In genomic region chr5:85108471-85108870, GRCh38 we compare ENCODE assay signal across 23 cellular contexts.
DNase-seq lines count a peak whose midpoint lies in the region; ATAC-seq and TF ChIP-seq lines count a peak whose summit lies in the region.
"Had no signal": no experiment of that assay in that cellular context is flagged by ENCODE, and none has a peak within 500 bp of the region (broad histone marks: within the 10 kb centered on the region; RNA-seq: fewer than 3 reads in every experiment).

No MANE protein-coding gene starts in this region.

- no peaks in the 10 kb centered on the region for H3F3A ChIP-seq in SK-N-SH (replicated peaks; ENCODE audit: insufficient read depth)

- ATAC-seq in SK-N-SH treated with all-trans-retinoic acid at 6 μM for 48 hours (no peak), HG02970 (IDR thresholded peaks at IDR 0.05; ENCODE audit: low FRiP score, unreplicated experiment) (no peak)
- ATAC-seq: heart left ventricle; K562; naive thymus-derived CD4-positive, alpha-beta T cell had no signal

- H3K27me3 Mint-ChIP-seq in chondrocyte (ENCODE audit: low read depth) (peaks cover 2% of the 10 kb centered on the region), progenitor cell of endocrine pancreas (no peaks in the 10 kb centered on the region)
- H3K27me3 Mint-ChIP-seq: activated naive CD4-positive, alpha-beta T cell treated with anti-CD3 and anti-CD28 coated beads, Interleukin-2, amount 10 ng/mL, durations not matched to agents 7 days and 5 days; naive thymus-derived CD4-positive, alpha-beta T cell had no signal

- H3K27ac Mint-ChIP-seq in chondrocyte (ENCODE audit: unreplicated experiment) = no peak overlapping the region
- no peak overlapping the region for H3K27ac Mint-ChIP-seq in progenitor cell of endocrine pancreas
- H3K27ac Mint-ChIP-seq: activated naive CD4-positive, alpha-beta T cell treated with anti-CD3 and anti-CD28 coated beads, Interleukin-2, amount 10 ng/mL, durations not matched to agents 7 days and 5 days; naive thymus-derived CD4-positive, alpha-beta T cell had no signal

- no peaks in the 10 kb centered on the region for H3K79me2 ChIP-seq in SK-N-SH (ENCODE audit: insufficient read depth)

- H3K36me3 ChIP-seq in SK-N-SH (replicated peaks in 1 of 2; ENCODE audit: control insufficient read depth in 1 of 2, insufficient read depth in 2 of 2, low read length in 1 of 2) = no peaks in the 10 kb centered on the region
- H3K36me3 ChIP-seq in MG63 = no peaks in the 10 kb centered on the region
- H3K36me3 ChIP-seq: BLaER1 treated with 17β-estradiol and CSF1 and Interleukin-3, amounts not matched to agents 10 nM and 100 nM; heart left ventricle had no signal

- no peak for TF ChIP-seq EP300 in SK-N-SH (IDR thresholded peaks at IDR 0.05; ENCODE audit: borderline replicate concordance in 1 of 2, low read depth in 1 of 2, low read length in 1 of 2)

- H3K27ac ChIP-seq in SK-N-SH (ENCODE audit: low read depth in 2 of 2, low read length in 1 of 2) = no peak overlapping the region
- H3K27ac ChIP-seq: BLaER1 treated with 17β-estradiol and CSF1 and Interleukin-3, amounts not matched to agents 10 nM and 100 nM; epithelial cell of prostate; heart left ventricle had no signal

- H3K9me3 ChIP-seq in SK-N-SH (no peaks in the 10 kb centered on the region), MG63 (0 out of 2 replicates have a peak, but pooled peaks cover 1% of the 10 kb centered on the region)
- H3K9me3 ChIP-seq: BLaER1 treated with 17β-estradiol and CSF1 and Interleukin-3, amounts not matched to agents 10 nM and 100 nM had no signal

- POLR2A ChIA-PET in SK-N-SH (lab: Yijun Ruan, JAX) = no interaction called here

- H3K4me1 Mint-ChIP-seq in chondrocyte (ENCODE audit: low read depth) (peaks cover 3% of the 10 kb centered on the region), progenitor cell of endocrine pancreas (ENCODE audit: low read depth) (peaks cover 3% of the 10 kb centered on the region)
- H3K4me1 Mint-ChIP-seq: activated naive CD4-positive, alpha-beta T cell treated with anti-CD3 and anti-CD28 coated beads, Interleukin-2, amount 10 ng/mL, durations not matched to agents 7 days and 5 days; naive thymus-derived CD4-positive, alpha-beta T cell had no signal

- H3K36me3 Mint-ChIP-seq in chondrocyte (ENCODE audit: low read depth) (no peaks in the 10 kb centered on the region), progenitor cell of endocrine pancreas (ENCODE audit: insufficient read depth) (no peaks in the 10 kb centered on the region)
- H3K36me3 Mint-ChIP-seq: activated naive CD4-positive, alpha-beta T cell treated with anti-CD3 and anti-CD28 coated beads, Interleukin-2, amount 10 ng/mL, durations not matched to agents 7 days and 5 days; naive thymus-derived CD4-positive, alpha-beta T cell had no signal

- no peaks in the 10 kb centered on the region for H3K9me2 ChIP-seq in SK-N-SH

- H4K20me1 ChIP-seq in SK-N-SH (ENCODE audit: insufficient read depth) = no peaks in the 10 kb centered on the region
- H4K20me1 ChIP-seq: BLaER1 treated with 17β-estradiol and CSF1 and Interleukin-3, amounts not matched to agents 10 nM and 100 nM had no signal

- TF ChIP-seq CTCF in SK-N-SH (IDR thresholded peaks at IDR 0.05) (peak; percentile 49), chondrocyte (IDR thresholded peaks at IDR 0.05) (peak; percentile 57), progenitor cell of endocrine pancreas (IDR thresholded peaks at IDR 0.05; ENCODE audit: unreplicated experiment) (peak; percentile 28)

- no peak overlapping the region for H3K4me3 Mint-ChIP-seq in chondrocyte (ENCODE audit: unreplicated experiment)
- H3K4me3 Mint-ChIP-seq in progenitor cell of endocrine pancreas (ENCODE audit: low read depth) = no peak overlapping the region
- H3K4me3 Mint-ChIP-seq: activated naive CD4-positive, alpha-beta T cell treated with anti-CD3 and anti-CD28 coated beads, Interleukin-2, amount 10 ng/mL, durations not matched to agents 7 days and 5 days; naive thymus-derived CD4-positive, alpha-beta T cell had no signal

- WGBS in SK-N-SH (ENCODE audit: low lambda C conversion rate) = 3% methylated on average over 1 of the region's 1 CpG

- in situ Hi-C loops in G401 (cut with HindIII; ENCODE audit: low sequenced_read_pairs) = no loop called here

- H3K9me3 Mint-ChIP-seq in chondrocyte (ENCODE audit: low read depth) = peaks cover 3% of the 10 kb centered on the region
- no peaks in the 10 kb centered on the region for H3K9me3 Mint-ChIP-seq in progenitor cell of endocrine pancreas (ENCODE audit: low read depth)

- DNase-seq in SK-N-SH (no peak), NAMALWA (ENCODE audit: low spot score) (peak; percentile 9), chondrocyte (ENCODE audit: low spot score) (no peak), progenitor cell of endocrine pancreas (ENCODE audit: low spot score, unreplicated experiment) (no peak), G401 (ENCODE audit: low spot score) (no peak), MG63 (no peak)
- DNase-seq: activated naive CD4-positive, alpha-beta T cell treated with anti-CD3 and anti-CD28 coated beads, Interleukin-2, amount 10 ng/mL, durations not matched to agents 7 days and 5 days; activated T-cell treated with anti-CD3 and anti-CD28 coated beads, Interleukin-2, amount 50 U/mL, for 48 hours; anterior cingulate cortex; caudate nucleus; GOT3; heart left ventricle; naive thymus-derived CD4-positive, alpha-beta T cell; NCI-H1092 treated with DMSO at 0.1 percent for 48 hours; NCI-H2029; Right ventricle myocardium superior; substantia nigra; T-helper 1 cell had no signal

- H3K27me3 ChIP-seq in SK-N-SH (ENCODE audit: insufficient read depth) = no peaks in the 10 kb centered on the region; the same call in 1 of the 2 replicates
- peaks cover 3% of the 10 kb centered on the region; the same call in 1 of the 2 replicates for H3K27me3 ChIP-seq in MG63
- H3K27me3 ChIP-seq: BLaER1 treated with 17β-estradiol and CSF1 and Interleukin-3, amounts not matched to agents 10 nM and 100 nM; heart left ventricle had no signal

- no peak overlapping the region for H3K9ac ChIP-seq in SK-N-SH
- H3K9ac ChIP-seq: BLaER1 treated with 17β-estradiol and CSF1 and Interleukin-3, amounts not matched to agents 10 nM and 100 nM had no signal

- no peak overlapping the region for H3K4me2 ChIP-seq in SK-N-SH
- H3K4me2 ChIP-seq: BLaER1 treated with 17β-estradiol and CSF1 and Interleukin-3, amounts not matched to agents 10 nM and 100 nM had no signal

- no peak overlapping the region for H2AFZ ChIP-seq in SK-N-SH (ENCODE audit: low read depth)

- no peak overlapping the region for H3K4me3 ChIP-seq in SK-N-SH (ENCODE audit: low read depth in 2 of 2, low read length in 1 of 2)
- H3K4me3 ChIP-seq in MG63 = no peak overlapping the region
- H3K4me3 ChIP-seq: BLaER1 treated with 17β-estradiol and CSF1 and Interleukin-3, amounts not matched to agents 10 nM and 100 nM; heart left ventricle; K562 had no signal

- CTCF ChIA-PET in SK-N-SH (lab: Yijun Ruan, JAX) = interaction anchor here (0.6 kb wide), 1 partner anchor 105 kb away, joined by 3 read pairs; no protein-coding TSS in a partner anchor

- no peaks in the 10 kb centered on the region for H3K4me1 ChIP-seq in SK-N-SH (ENCODE audit: control insufficient read depth in 1 of 2, insufficient read depth in 2 of 2, low read depth in 1 of 2, low read length in 1 of 2)
- H3K4me1 ChIP-seq: BLaER1 treated with 17β-estradiol and CSF1 and Interleukin-3, amounts not matched to agents 10 nM and 100 nM; heart left ventricle had no signal

- no peak for TF ChIP-seq RAD21 in SK-N-SH (IDR thresholded peaks at IDR 0.05; ENCODE audit: low read length)

TF ChIP-seq in SK-N-SH, 30 proteins besides CTCF, POLR2A, EP300 and RAD21 (continues in another document):
- TF ChIP-seq JUND (IDR thresholded peaks at IDR 0.05) = no peak
- TF ChIP-seq PBX3 (IDR thresholded peaks at IDR 0.05) = no peak
- no peak for TF ChIP-seq NFIC (IDR thresholded peaks at IDR 0.05; ENCODE audit: borderline replicate concordance)
- no peak for TF ChIP-seq ELF1 (IDR thresholded peaks at IDR 0.05)
- no peak for TF ChIP-seq FOXJ3 (CRISPR knock-in tag; IDR thresholded peaks at IDR 0.05)
- TF ChIP-seq SMC3 (IDR thresholded peaks at IDR 0.05; ENCODE audit: low read depth, low read length) = no peak
- no peak for TF ChIP-seq FOXM1 (IDR thresholded peaks at IDR 0.05; ENCODE audit: low read depth)
- no peak for TF ChIP-seq TAF1 (IDR thresholded peaks at IDR 0.05; ENCODE audit: borderline replicate concordance, low read depth, low read length)

TF ChIP-seq in SK-N-SH treated with all-trans-retinoic acid at 6 μM for 48 hours, 23 proteins besides CTCF, POLR2A, EP300 and RAD21:
- TF ChIP-seq ZC3H10 (CRISPR knock-in tag; IDR thresholded peaks at IDR 0.05) = no peak
